Comparison of ENCODE assay signal across 8 cellular contexts in the genomic region with DNA sequence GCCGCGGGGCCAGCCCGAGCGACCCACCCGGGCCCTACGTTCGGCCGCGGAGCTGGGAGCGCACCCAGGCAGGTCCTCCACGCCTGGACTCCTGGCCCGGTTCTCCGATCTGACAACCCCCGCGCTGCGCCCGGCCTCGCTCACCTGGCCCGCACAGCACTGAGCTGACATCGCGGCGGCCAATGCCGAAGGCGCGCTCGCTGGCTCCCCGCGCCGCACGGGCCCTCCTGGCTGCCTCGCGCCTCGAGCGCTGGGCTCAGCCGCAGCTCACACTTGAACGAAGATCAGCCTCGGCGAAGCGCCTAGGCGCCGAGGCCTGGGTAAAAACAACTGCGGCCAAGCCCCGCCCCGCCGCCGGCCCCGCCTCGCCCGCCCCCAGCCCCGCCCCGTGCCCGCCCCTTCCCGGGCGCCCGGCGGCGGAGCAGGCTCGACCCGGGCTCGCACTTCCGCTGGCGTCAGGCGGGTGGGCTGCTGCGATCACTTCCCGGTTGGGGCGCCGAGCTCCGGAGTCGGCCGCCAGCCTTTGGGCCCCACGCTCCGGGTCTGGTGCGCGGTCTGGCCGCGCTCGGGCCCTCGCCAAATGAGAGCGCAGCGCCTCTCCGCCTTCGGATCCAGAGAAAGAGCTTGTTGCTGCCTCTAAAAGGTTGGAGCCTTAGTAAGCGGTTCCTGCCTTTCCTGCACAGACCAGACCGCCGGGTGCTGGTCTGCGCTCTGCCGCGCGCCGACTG. TPM values are rescaled to one million over a fixed set of nuclear protein-coding genes. Genes with fewer than 3 reads are reported as not detected.
DNase-seq lines count a peak whose midpoint lies in the region; ATAC-seq, FAIRE-seq and TF ChIP-seq lines count a peak whose summit lies in the region.

A gene (minus strand): TSS at position 297 of the 728 bp plus-strand sequence. CDS start 126 bp downstream, at position 171.

- H3K4me3 Mint-ChIP-seq in activated B cell treated with CpG ODN at 0.5 μM for 24 hours, result peak within 1 kb of the TSS; percentile 96

- H3K9me3 Mint-ChIP-seq in activated B cell treated with CpG ODN at 0.5 μM for 24 hours, result peaks cover 5% of the 10 kb centered on the region

- H3K4me3 ChIP-seq in HEK293 (ENCODE audit: low read depth, low read length) (peak within 1 kb of the TSS; percentile 53), cardiac fibroblast (replicated peaks in 1 of 2; ENCODE audit: low read depth in 2 of 2, low read length in 2 of 2) (peak within 1 kb of the TSS; percentile 67 to 71)

- intact Hi-C loops in activated B cell treated with CpG ODN at 0.5 μM for 24 hours (cut with micrococcal nuclease), result loop anchor here (1.0 to 10.0 kb wide), 13 partner anchors 9 to 1271 kb away; a partner anchor contains a TSS

- CTCF ChIA-PET in HEK293 (lab: Yijun Ruan, JAX) (interaction anchor here (2.8 kb wide), 1 partner anchor 164 kb away, joined by 11 read pairs; no protein-coding TSS in a partner anchor), activated B cell treated with CpG ODN at 0.5 μM for 24 hours (lab: Charles Lee) (interaction anchor here (1.2 to 2.5 kb wide), 2 partner anchors 11 to 164 kb away, joined by 3 to 8 read pairs; no protein-coding TSS in a partner anchor)

- peaks cover 29% of the 10 kb centered on the region for H3K4me1 Mint-ChIP-seq in activated B cell treated with CpG ODN at 0.5 μM for 24 hours

- H3K4me1 ChIP-seq in HEK293 (ENCODE audit: control insufficient read depth, insufficient read depth, low read length), result no peaks in the 10 kb centered on the region

- H3K36me3 ChIP-seq in HEK293 (ENCODE audit: control insufficient read depth in 2 of 2, insufficient read depth in 1 of 2, low read length in 2 of 2), result no peaks in the 10 kb centered on the region

- no peak for FAIRE-seq in GM12892 (lab: Jason Lieb, UNC)

- TF ChIP-seq CTCF in HEK293 (tag by site-specific recombination; IDR thresholded peaks at IDR 0.05) (no peak), activated B cell treated with CpG ODN at 0.5 μM for 24 hours (IDR thresholded peaks at IDR 0.05) (no peak), cardiac fibroblast (IDR thresholded peaks at IDR 0.05; ENCODE audit: low read depth, low read length) (no peak)

- peak within 1 kb of the TSS; percentile 81 for H3K27ac ChIP-seq in HEK293 (ENCODE audit: extremely low read depth, low read depth, low read length)

- POLR2A ChIA-PET in HEK293 (lab: Yijun Ruan, JAX), result interaction anchor here (0.6 to 2.5 kb wide), 16 partner anchors 9 to 1018 kb away, joined by 3 to 29 read pairs (median 4); a partner anchor contains a TSS
- POLR2A ChIA-PET in activated B cell treated with CpG ODN at 0.5 μM for 24 hours (lab: Charles Lee), result interaction anchor here (0.6 to 4.2 kb wide), 31 partner anchors 9 to 1046 kb away, joined by 3 to 32 read pairs (median 5); a partner anchor contains a TSS

- no peaks in the 10 kb centered on the region for H3K27me3 Mint-ChIP-seq in activated B cell treated with CpG ODN at 0.5 μM for 24 hours

- peaks cover 5% of the 10 kb centered on the region for H3K36me3 Mint-ChIP-seq in activated B cell treated with CpG ODN at 0.5 μM for 24 hours (ENCODE audit: low read depth)

- peak; percentile 84 for ATAC-seq in activated B cell treated with CpG ODN at 0.5 μM for 24 hours (ENCODE audit: low read depth)

- no peaks in the 10 kb centered on the region for H3K9me3 ChIP-seq in HEK293 (ENCODE audit: control insufficient read depth, insufficient read depth, low read depth, low read length)

- TF ChIP-seq POLR2A in GM12892 (IDR thresholded peaks at IDR 0.05; ENCODE audit: low read depth, low read length), result peak; percentile 94

- peak within 1 kb of the TSS; percentile 95 for H3K27ac Mint-ChIP-seq in activated B cell treated with CpG ODN at 0.5 μM for 24 hours

- DNase-seq in GM12892 (ENCODE audit: insufficient read length) (peak; percentile 86), MV-4-11 (lab: John Stamatoyannopoulos, UW) (peak; percentile 71), activated B cell treated with CpG ODN at 0.5 μM for 24 hours (peak; percentile 75), cardiac fibroblast (ENCODE audit: low read depth in 2 of 2) (peak; percentile 78 to 89), islet precursor cell (peak; percentile 92), SHP77 treated with DMSO at 0.1 percent for 48 hours (lab: John Stamatoyannopoulos, UW) (no peak)
- peak; percentile 80 for DNase-seq in stimulated activated CD4-positive, alpha-beta T cell treated with anti-CD3 and anti-CD28 coated beads, Interleukin-12 subunit alpha, Interleukin-12 subunit beta, amount 100 ng/mL, for 4 hours

TF ChIP-seq in HEK293, 187 proteins besides CTCF, POLR2A, EP300 and RAD21 (continues in another document):
- TF ChIP-seq KLF7 (tag by site-specific recombination; IDR thresholded peaks at IDR 0.05; ENCODE audit: borderline replicate concordance) (no peak), ZSCAN30 (tag by site-specific recombination; IDR thresholded peaks at IDR 0.05) (peak; percentile 21; the same call in 1 of the 2 replicates), ZNF341 (tag by site-specific recombination; IDR thresholded peaks at IDR 0.05; ENCODE audit: low read depth) (peak; percentile 42; the same call in 1 of the 2 replicates), YY2 (tag by site-specific recombination; IDR thresholded peaks at IDR 0.05) (no peak), ZNF121 (tag by site-specific recombination; IDR thresholded peaks at IDR 0.05) (peak; percentile 85)
- TF ChIP-seq, protein P1, sequence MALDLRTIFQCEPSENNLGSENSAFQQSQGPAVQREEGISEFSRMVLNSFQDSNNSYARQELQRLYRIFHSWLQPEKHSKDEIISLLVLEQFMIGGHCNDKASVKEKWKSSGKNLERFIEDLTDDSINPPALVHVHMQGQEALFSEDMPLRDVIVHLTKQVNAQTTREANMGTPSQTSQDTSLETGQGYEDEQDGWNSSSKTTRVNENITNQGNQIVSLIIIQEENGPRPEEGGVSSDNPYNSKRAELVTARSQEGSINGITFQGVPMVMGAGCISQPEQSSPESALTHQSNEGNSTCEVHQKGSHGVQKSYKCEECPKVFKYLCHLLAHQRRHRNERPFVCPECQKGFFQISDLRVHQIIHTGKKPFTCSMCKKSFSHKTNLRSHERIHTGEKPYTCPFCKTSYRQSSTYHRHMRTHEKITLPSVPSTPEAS (tag by site-specific recombination; IDR thresholded peaks at IDR 0.05), result no peak
- TF ChIP-seq, protein P2, sequence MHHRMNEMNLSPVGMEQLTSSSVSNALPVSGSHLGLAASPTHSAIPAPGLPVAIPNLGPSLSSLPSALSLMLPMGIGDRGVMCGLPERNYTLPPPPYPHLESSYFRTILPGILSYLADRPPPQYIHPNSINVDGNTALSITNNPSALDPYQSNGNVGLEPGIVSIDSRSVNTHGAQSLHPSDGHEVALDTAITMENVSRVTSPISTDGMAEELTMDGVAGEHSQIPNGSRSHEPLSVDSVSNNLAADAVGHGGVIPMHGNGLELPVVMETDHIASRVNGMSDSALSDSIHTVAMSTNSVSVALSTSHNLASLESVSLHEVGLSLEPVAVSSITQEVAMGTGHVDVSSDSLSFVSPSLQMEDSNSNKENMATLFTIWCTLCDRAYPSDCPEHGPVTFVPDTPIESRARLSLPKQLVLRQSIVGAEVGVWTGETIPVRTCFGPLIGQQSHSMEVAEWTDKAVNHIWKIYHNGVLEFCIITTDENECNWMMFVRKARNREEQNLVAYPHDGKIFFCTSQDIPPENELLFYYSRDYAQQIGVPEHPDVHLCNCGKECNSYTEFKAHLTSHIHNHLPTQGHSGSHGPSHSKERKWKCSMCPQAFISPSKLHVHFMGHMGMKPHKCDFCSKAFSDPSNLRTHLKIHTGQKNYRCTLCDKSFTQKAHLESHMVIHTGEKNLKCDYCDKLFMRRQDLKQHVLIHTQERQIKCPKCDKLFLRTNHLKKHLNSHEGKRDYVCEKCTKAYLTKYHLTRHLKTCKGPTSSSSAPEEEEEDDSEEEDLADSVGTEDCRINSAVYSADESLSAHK (tag by site-specific recombination; IDR thresholded peaks at IDR 0.05), result 0 out of 2 replicates have a peak, but pooled peaks have one; percentile 9
- TF ChIP-seq, protein P3, sequence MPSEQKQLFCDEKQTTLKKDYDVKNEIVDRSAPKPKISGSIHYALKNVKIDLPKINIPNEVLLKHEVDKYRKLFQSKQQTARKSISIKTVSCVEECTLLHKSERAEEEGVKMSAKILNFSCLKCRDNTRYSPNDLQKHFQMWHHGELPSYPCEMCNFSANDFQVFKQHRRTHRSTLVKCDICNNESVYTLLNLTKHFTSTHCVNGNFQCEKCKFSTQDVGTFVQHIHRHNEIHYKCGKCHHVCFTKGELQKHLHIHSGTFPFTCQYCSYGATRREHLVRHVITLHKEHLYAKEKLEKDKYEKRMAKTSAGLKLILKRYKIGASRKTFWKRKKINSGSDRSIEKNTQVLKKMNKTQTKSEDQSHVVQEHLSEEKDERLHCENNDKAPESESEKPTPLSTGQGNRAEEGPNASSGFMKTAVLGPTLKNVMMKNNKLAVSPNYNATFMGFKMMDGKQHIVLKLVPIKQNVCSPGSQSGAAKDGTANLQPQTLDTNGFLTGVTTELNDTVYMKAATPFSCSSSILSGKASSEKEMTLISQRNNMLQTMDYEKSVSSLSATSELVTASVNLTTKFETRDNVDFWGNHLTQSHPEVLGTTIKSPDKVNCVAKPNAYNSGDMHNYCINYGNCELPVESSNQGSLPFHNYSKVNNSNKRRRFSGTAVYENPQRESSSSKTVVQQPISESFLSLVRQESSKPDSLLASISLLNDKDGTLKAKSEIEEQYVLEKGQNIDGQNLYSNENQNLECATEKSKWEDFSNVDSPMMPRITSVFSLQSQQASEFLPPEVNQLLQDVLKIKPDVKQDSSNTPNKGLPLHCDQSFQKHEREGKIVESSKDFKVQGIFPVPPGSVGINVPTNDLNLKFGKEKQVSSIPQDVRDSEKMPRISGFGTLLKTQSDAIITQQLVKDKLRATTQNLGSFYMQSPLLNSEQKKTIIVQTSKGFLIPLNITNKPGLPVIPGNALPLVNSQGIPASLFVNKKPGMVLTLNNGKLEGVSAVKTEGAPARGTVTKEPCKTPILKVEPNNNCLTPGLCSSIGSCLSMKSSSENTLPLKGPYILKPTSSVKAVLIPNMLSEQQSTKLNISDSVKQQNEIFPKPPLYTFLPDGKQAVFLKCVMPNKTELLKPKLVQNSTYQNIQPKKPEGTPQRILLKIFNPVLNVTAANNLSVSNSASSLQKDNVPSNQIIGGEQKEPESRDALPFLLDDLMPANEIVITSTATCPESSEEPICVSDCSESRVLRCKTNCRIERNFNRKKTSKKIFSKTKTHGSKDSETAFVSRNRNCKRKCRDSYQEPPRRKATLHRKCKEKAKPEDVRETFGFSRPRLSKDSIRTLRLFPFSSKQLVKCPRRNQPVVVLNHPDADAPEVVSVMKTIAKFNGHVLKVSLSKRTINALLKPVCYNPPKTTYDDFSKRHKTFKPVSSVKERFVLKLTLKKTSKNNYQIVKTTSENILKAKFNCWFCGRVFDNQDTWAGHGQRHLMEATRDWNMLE (tag by site-specific recombination; conservative IDR thresholded peaks at IDR 0.05; ENCODE audit: low read depth), result 0 out of 2 replicates have a peak, but pooled peaks have one; percentile 23

RNA-seq across cellular contexts. Expression of the gene that starts here (rescaled TPM):
- 1.9 TPM for polyA plus RNA-seq in GM12892 (2012; ENCODE audit: missing spikeins)
- 4.4 and 5.3 TPM in 2 replicates for total RNA-seq in activated B cell treated with CpG ODN at 0.5 μM for 24 hours
